Comparison of ENCODE assay signal across 8 cellular contexts in the genomic region with DNA sequence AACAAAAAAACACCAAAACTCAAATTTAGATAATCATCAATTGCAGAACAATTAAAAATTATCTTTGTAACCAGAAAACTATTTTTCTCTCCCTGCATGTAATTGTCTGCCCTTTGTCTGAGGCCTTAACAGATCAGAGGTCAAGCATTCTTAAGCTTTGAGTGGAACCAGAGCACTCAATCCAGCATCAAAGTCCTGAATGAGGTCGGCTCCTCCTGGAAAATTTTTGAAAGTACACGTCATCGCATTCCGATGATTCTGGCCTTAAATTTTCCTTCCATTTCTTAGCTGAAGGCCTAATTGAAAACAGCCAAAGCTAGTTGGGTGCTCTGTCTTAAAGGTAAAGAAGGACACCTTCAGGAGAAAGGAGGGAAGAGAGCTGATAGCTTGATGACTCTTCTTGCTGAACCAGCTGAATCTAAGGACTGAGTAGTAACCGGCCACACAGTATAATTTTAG.
A peak's percentile ranks its signal among the peaks of the same experiment; 100 is the strongest.
DNase-seq lines count a peak whose midpoint lies in the region; ATAC-seq and TF ChIP-seq lines count a peak whose summit lies in the region.

No MANE protein-coding gene starts in this region.

- ATAC-seq in GM19023 (IDR thresholded peaks at IDR 0.05; ENCODE audit: unreplicated experiment) = no peak
- no peak for ATAC-seq in stimulated activated naive CD8-positive, alpha-beta T cell treated with anti-CD3 and anti-CD28 coated beads, Interleukin-15, Interleukin-2, amounts not matched to agents 100 U/mL and 50 U/mL, for 24 hours
- ATAC-seq in GM18505 (IDR thresholded peaks at IDR 0.05; ENCODE audit: unreplicated experiment) = no peak

- no peak overlapping the region for H3K14ac ChIP-seq in trophoblast cell (ENCODE audit: low read length)

- no peaks in the 10 kb centered on the region for H3K27me3 ChIP-seq in trophoblast cell (ENCODE audit: insufficient read depth, low read length)

- no CpG with 5 or more reads among the region's 5 CpGs for WGBS in trophoblast cell (ENCODE audit: extremely low coverage, insufficient coverage, insufficient read length)

- TF ChIP-seq CTCF in fibroblast of the aortic adventitia (IDR thresholded peaks at IDR 0.05; ENCODE audit: insufficient read depth, low read length) = peak; percentile 45

- no peak overlapping the region for H2AK5ac ChIP-seq in trophoblast cell (ENCODE audit: low read length)

- H3K79me1 ChIP-seq in trophoblast cell (ENCODE audit: low read length) = no peaks in the 10 kb centered on the region

- H3K27ac ChIP-seq in trophoblast cell (ENCODE audit: low read depth, low read length) = peak overlapping the region; percentile 33

- no peak overlapping the region for H4K91ac ChIP-seq in trophoblast cell (ENCODE audit: low read depth, low read length)

- H3K79me2 ChIP-seq in trophoblast cell (ENCODE audit: control insufficient read depth, insufficient read depth, low read length, poor library complexity) = no peaks in the 10 kb centered on the region

- no peak overlapping the region for H3K9ac ChIP-seq in trophoblast cell (ENCODE audit: low read length)

- H4K12ac ChIP-seq in trophoblast cell (ENCODE audit: low read depth, low read length) = no peak overlapping the region

- DNase-seq in GM03348 (ENCODE audit: low spot score) (peak; percentile 88), RPMI7951 (ENCODE audit: low read depth) (peak; percentile 98), fibroblast of the aortic adventitia (ENCODE audit: low read depth) (peak; percentile 98), trophoblast cell (peak; percentile 93 to 99), NCI-H1694 treated with DMSO at 0.1 percent for 48 hours (lab: John Stamatoyannopoulos, UW) (no peak)
- DNase-seq in stimulated activated naive CD8-positive, alpha-beta T cell treated with anti-CD3 and anti-CD28 coated beads, Interleukin-15, Interleukin-2, amounts not matched to agents 100 U/mL and 50 U/mL, for 24 hours = no peak

- TF ChIP-seq POLR2A in GM18505 (IDR thresholded peaks at IDR 0.05; ENCODE audit: borderline replicate concordance, extremely low read depth, insufficient read depth, insufficient read length) = no peak

- no peak overlapping the region for H2BK5ac ChIP-seq in trophoblast cell (ENCODE audit: low read depth, low read length, poor library complexity)

- peaks cover 3% of the 10 kb centered on the region for H3K9me3 ChIP-seq in trophoblast cell (ENCODE audit: insufficient read depth, low read depth, low read length)

- H3K4ac ChIP-seq in trophoblast cell (ENCODE audit: low read depth, low read length) = no peak overlapping the region

- no peak overlapping the region for H2BK120ac ChIP-seq in trophoblast cell (ENCODE audit: insufficient read depth, low read length, poor library complexity)

- H3K4me3 ChIP-seq in fibroblast of the aortic adventitia (ENCODE audit: low read depth, low read length) (no peak overlapping the region), trophoblast cell (ENCODE audit: low read depth, low read length) (no peak overlapping the region)

- peak overlapping the region; percentile 4 for H3K4me2 ChIP-seq in trophoblast cell (ENCODE audit: low read length)

- no peak overlapping the region for H2AFZ ChIP-seq in trophoblast cell (ENCODE audit: insufficient read depth, low read length, poor library complexity)

- peaks cover 15 to 17% of the 10 kb centered on the region in 2 experiments for H3K4me1 ChIP-seq in trophoblast cell (ENCODE audit: control insufficient read depth in 1 of 2, insufficient read depth in 2 of 2, low read length in 2 of 2)

- H3K36me3 ChIP-seq in trophoblast cell (ENCODE audit: control insufficient read depth in 1 of 2, insufficient read depth in 2 of 2, low read length in 2 of 2) = no peaks in the 10 kb centered on the region

- H2BK12ac ChIP-seq in trophoblast cell (ENCODE audit: low read length) = no peak overlapping the region

- no peak overlapping the region for H3K23ac ChIP-seq in trophoblast cell (ENCODE audit: low read length)

- no peak overlapping the region for H3K18ac ChIP-seq in trophoblast cell (ENCODE audit: low read length)

- no peak overlapping the region for H4K8ac ChIP-seq in trophoblast cell (ENCODE audit: low read depth, low read length)

Comparison
In these comparisons a context has a peak if more than half of its experiments do, and no peak if none do; other contexts are left out.
1. DNase-seq: peak in GM03348 (single experiment), RPMI7951 (single experiment), fibroblast of the aortic adventitia (single experiment) and trophoblast cell (2 of 2); none in stimulated activated naive CD8-positive, alpha-beta T cell treated with anti-CD3 and anti-CD28 coated beads, Interleukin-15, Interleukin-2, amounts not matched to agents 100 U/mL and 50 U/mL, for 24 hours (single experiment) and NCI-H1694 treated with DMSO at 0.1 percent for 48 hours (single experiment).